8 cellular contexts compared by ENCODE assay signal in genomic region chr4:139975830-139976272, GRCh38.
DNase-seq lines count a peak whose midpoint lies in the region; ATAC-seq and TF ChIP-seq lines count a peak whose summit lies in the region.

No MANE protein-coding gene starts in this region.

- intact Hi-C loops in CD14-positive monocyte (cut with micrococcal nuclease), result no loop called here

- H3K27me3 Mint-ChIP-seq in CD14-positive monocyte (ENCODE audit: low read depth in 3 of 3) (no peaks in the 10 kb centered on the region), osteocyte (ENCODE audit: unreplicated experiment) (no peaks in the 10 kb centered on the region)

- peaks cover 0 to 4% (median 0%) of the 10 kb centered on the region in 7 donors for H3K9me3 Mint-ChIP-seq in CD14-positive monocyte
- H3K9me3 Mint-ChIP-seq in osteocyte (ENCODE audit: unreplicated experiment), result no peaks in the 10 kb centered on the region

- DNase-seq in CD14-positive monocyte (ENCODE audit: low spot score), result no peak
- DNase-seq in NOMO-1 (lab: John Stamatoyannopoulos, UW; ENCODE audit: unreplicated experiment in 2 of 2), result peak; percentile 54 to 78
- no peak for DNase-seq in osteocyte (ENCODE audit: extremely low spot score, unreplicated experiment)
- no peak for DNase-seq in G401 (ENCODE audit: low spot score)

- H3K4me1 Mint-ChIP-seq in CD14-positive monocyte (peaks cover 73% of the 10 kb centered on the region), osteocyte (ENCODE audit: unreplicated experiment) (peaks cover 21% of the 10 kb centered on the region)

- TF ChIP-seq CTCF in CD14-positive monocyte (IDR thresholded peaks at IDR 0.05), result no peak
- TF ChIP-seq CTCF in osteocyte (IDR thresholded peaks at IDR 0.05), result no peak

- H3K27ac Mint-ChIP-seq in CD14-positive monocyte (peak overlapping the region; percentile 84 to 94 (median 88)), osteocyte (ENCODE audit: unreplicated experiment) (peak overlapping the region; percentile 81)

- H3K4me3 Mint-ChIP-seq in CD14-positive monocyte (peak overlapping the region in 1 of 2 donors; percentile 76), osteocyte (ENCODE audit: unreplicated experiment) (no peak overlapping the region)

- in situ Hi-C loops in G401 (cut with HindIII; ENCODE audit: low sequenced_read_pairs), result no loop called here

- ATAC-seq in esophagus mucosa (peak; percentile 84), GM21786 (IDR thresholded peaks at IDR 0.05; ENCODE audit: unreplicated experiment) (no peak), HG03175 (IDR thresholded peaks at IDR 0.05; ENCODE audit: unreplicated experiment) (no peak), HG03342 (IDR thresholded peaks at IDR 0.05; ENCODE audit: unreplicated experiment) (no peak)

- H3K36me3 Mint-ChIP-seq in CD14-positive monocyte, result peaks cover 6 to 10% of the 10 kb centered on the region in 2 donors
- no peaks in the 10 kb centered on the region for H3K36me3 Mint-ChIP-seq in osteocyte (ENCODE audit: unreplicated experiment)

Comparison
In these comparisons a context has a peak if more than half of its experiments do, and no peak if none do; other contexts are left out.
1. DNase-seq: peak in NOMO-1 (2 of 2); none in CD14-positive monocyte (single experiment), osteocyte (single experiment) and G401 (single experiment).